Comparison of ENCODE assay signal across 19 cellular contexts in the genomic region with DNA sequence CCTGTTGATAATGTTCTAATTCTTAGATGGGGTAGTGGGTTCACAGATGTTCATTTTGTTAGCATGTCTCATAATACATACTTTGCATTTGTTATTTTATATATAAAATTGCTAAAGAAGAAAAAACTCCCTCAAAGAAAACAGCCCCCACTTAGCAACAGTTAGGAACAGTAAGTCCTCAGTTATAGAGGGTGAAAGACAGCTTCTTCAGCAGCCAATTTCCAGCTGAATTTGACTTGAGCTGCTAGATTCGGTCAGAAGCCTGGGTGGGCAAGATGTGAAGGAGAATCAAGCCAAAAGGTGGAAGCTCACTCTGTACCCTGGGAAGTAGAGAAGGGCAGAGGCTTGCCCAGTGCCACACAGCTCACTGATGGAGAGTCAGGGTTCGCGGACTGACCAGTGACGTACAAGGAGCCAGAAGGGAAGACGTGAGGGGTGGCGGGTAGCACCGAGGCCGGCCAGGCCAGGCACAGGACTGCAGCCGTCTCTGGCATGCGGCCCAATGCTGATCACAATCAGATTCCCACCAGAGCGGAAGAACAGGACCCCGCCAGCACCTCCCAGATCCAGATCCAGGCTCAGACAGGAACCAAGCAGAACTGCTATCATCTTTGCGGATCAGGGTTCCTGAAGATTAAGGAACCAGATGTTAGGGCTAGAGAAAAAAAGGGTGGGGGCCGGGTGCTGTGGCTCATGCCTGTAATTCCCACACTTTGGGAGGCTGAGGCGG. TPM values are rescaled to one million over a fixed set of nuclear protein-coding genes. Genes with fewer than 3 reads are reported as not detected.
DNase-seq lines count a peak whose midpoint lies in the region; ATAC-seq and TF ChIP-seq lines count a peak whose summit lies in the region.
"Had no signal": no experiment of that assay in that cellular context is flagged by ENCODE, and none has a peak within 500 bp of the region (broad histone marks: within the 10 kb centered on the region; RNA-seq: fewer than 3 reads in every experiment).

No MANE protein-coding gene starts in this region.

- peak overlapping the region; percentile 62 for H4K91ac ChIP-seq in trophoblast cell (ENCODE audit: low read depth, low read length)

- no peaks in the 10 kb centered on the region for H3K4me1 Mint-ChIP-seq in stimulated activated memory B cell treated with anti-CD40 and anti-IgM and Interleukin-4, amounts not matched to agents 10 μg/mL and 1 μg/mL and 100 μg/mL, for 72 hours
- H3K4me1 Mint-ChIP-seq: activated CD4-positive, alpha-beta T cell treated with anti-CD3 and anti-CD28 coated beads, Interleukin-2, amount 10 ng/mL, durations not matched to agents 7 days and 5 days; CD8-positive, alpha-beta memory T cell had no signal

- no peaks in the 10 kb centered on the region for H4K20me1 ChIP-seq in Karpas-422 (ENCODE audit: insufficient read depth, low read depth, low read length)

- H3K79me2 ChIP-seq in trophoblast cell (ENCODE audit: control insufficient read depth, insufficient read depth, low read length, poor library complexity), result no peaks in the 10 kb centered on the region
- H3K79me2 ChIP-seq in Karpas-422 (ENCODE audit: low read length), result no peaks in the 10 kb centered on the region

- H3K9me2 ChIP-seq in Karpas-422 (replicated peaks; ENCODE audit: insufficient read depth, low read length), result no peaks in the 10 kb centered on the region

- no peaks in the 10 kb centered on the region for H3K9me3 ChIP-seq in colonic mucosa
- no peaks in the 10 kb centered on the region for H3K9me3 ChIP-seq in trophoblast cell (ENCODE audit: insufficient read depth, low read depth, low read length)
- no peaks in the 10 kb centered on the region for H3K9me3 ChIP-seq in Karpas-422 (ENCODE audit: low read length)

- H3K27me3 ChIP-seq in colonic mucosa, result no peaks in the 10 kb centered on the region
- H3K27me3 ChIP-seq in trophoblast cell (ENCODE audit: insufficient read depth, low read length), result no peaks in the 10 kb centered on the region
- no peaks in the 10 kb centered on the region for H3K27me3 ChIP-seq in Karpas-422 (ENCODE audit: low read length)

- peaks cover 13% of the 10 kb centered on the region for H3K79me1 ChIP-seq in trophoblast cell (ENCODE audit: low read length)

- peak; percentile 37 for DNase-seq in CD1c-positive myeloid dendritic cell (ENCODE audit: extremely low spot score)
- DNase-seq in colonic mucosa, result peak; percentile 43
- DNase-seq in islet precursor cell, result peak; percentile 82
- peak; percentile 55 to 79 for DNase-seq in trophoblast cell
- no peak for DNase-seq in germinal center (ENCODE audit: low spot score)
- no peak for DNase-seq in Karpas-422
- DNase-seq: activated CD4-positive, alpha-beta T cell treated with anti-CD3 and anti-CD28 coated beads, Interleukin-2, amount 10 ng/mL, durations not matched to agents 7 days and 5 days; activated naive CD4-positive, alpha-beta T cell; CD8-positive, alpha-beta memory T cell; NCI-H1436 treated with DMSO at 0.1 percent for 48 hours; NCI-H2227 treated with DMSO at 0.1 percent for 48 hours; SIG-M5; T1000 had no signal

- peak overlapping the region; percentile 56 for H2AFZ ChIP-seq in trophoblast cell (ENCODE audit: insufficient read depth, low read length, poor library complexity)
- no peak overlapping the region for H2AFZ ChIP-seq in Karpas-422 (ENCODE audit: low read length)

- no peaks in the 10 kb centered on the region for H3K9me3 Mint-ChIP-seq in stimulated activated memory B cell treated with anti-CD40 and anti-IgM and Interleukin-4, amounts not matched to agents 10 μg/mL and 1 μg/mL and 100 μg/mL, for 72 hours
- H3K9me3 Mint-ChIP-seq: activated CD4-positive, alpha-beta T cell treated with anti-CD3 and anti-CD28 coated beads, Interleukin-2, amount 10 ng/mL, durations not matched to agents 7 days and 5 days; stimulated activated naive CD8-positive, alpha-beta T cell treated with anti-CD3 and anti-CD28 coated beads, Interleukin-15, Interleukin-2, amounts not matched to agents 100 ng/mL and 50 ng/mL, for 24 hours had no signal

- H3K27ac ChIP-seq in colonic mucosa, result no peak overlapping the region
- H3K27ac ChIP-seq in trophoblast cell (ENCODE audit: low read depth, low read length), result peak overlapping the region; percentile 51
- H3K27ac ChIP-seq in Karpas-422 (ENCODE audit: low read length), result no peak overlapping the region

- no peaks in the 10 kb centered on the region for H3K36me3 Mint-ChIP-seq in stimulated activated memory B cell treated with anti-CD40 and anti-IgM and Interleukin-4, amounts not matched to agents 10 μg/mL and 1 μg/mL and 100 μg/mL, for 72 hours
- H3K36me3 Mint-ChIP-seq: CD8-positive, alpha-beta memory T cell had no signal

- H3K9ac ChIP-seq in colonic mucosa (ENCODE audit: low read depth in 2 of 2, low read length in 2 of 2) (no peak overlapping the region), trophoblast cell (ENCODE audit: low read length) (no peak overlapping the region), Karpas-422 (ENCODE audit: low read length) (no peak overlapping the region)

- TF ChIP-seq CTCF in colonic mucosa (IDR thresholded peaks at IDR 0.05), result no peak

- H3K4me3 ChIP-seq in colonic mucosa (no peak overlapping the region), trophoblast cell (ENCODE audit: low read depth, low read length) (no peak overlapping the region), Karpas-422 (ENCODE audit: low read length) (no peak overlapping the region)
- H3K4me3 ChIP-seq: GM12878 had no signal

- no CpG with 5 or more reads among the region's 15 CpGs for WGBS in trophoblast cell (ENCODE audit: extremely low coverage, insufficient coverage, insufficient read length)

- intact Hi-C loops in colonic mucosa (cut with DNase I), result no loop called here

- peak overlapping the region; percentile 23 for H4K12ac ChIP-seq in trophoblast cell (ENCODE audit: low read depth, low read length)

- peak overlapping the region; percentile 10 for H4K8ac ChIP-seq in trophoblast cell (ENCODE audit: low read depth, low read length)

- peak overlapping the region; percentile 65 for H2BK120ac ChIP-seq in trophoblast cell (ENCODE audit: insufficient read depth, low read length, poor library complexity)

- ATAC-seq in HG03280 (IDR thresholded peaks at IDR 0.05; ENCODE audit: unreplicated experiment), result no peak
- ATAC-seq in stimulated activated memory B cell treated with anti-CD40 and anti-IgM and Interleukin-4, amounts not matched to agents 10 μg/mL and 1 μg/mL and 100 μg/mL, for 72 hours, result no peak
- ATAC-seq: GM12878 had no signal

- H3K36me3 ChIP-seq in colonic mucosa (no peaks in the 10 kb centered on the region), trophoblast cell (ENCODE audit: control insufficient read depth in 1 of 2, insufficient read depth in 2 of 2, low read length in 2 of 2) (no peaks in the 10 kb centered on the region), Karpas-422 (ENCODE audit: insufficient read depth, low read length) (no peaks in the 10 kb centered on the region)

- H3K4me3 Mint-ChIP-seq in stimulated activated memory B cell treated with anti-CD40 and anti-IgM and Interleukin-4, amounts not matched to agents 10 μg/mL and 1 μg/mL and 100 μg/mL, for 72 hours, result no peak overlapping the region
- H3K4me3 Mint-ChIP-seq: activated CD4-positive, alpha-beta T cell treated with anti-CD3 and anti-CD28 coated beads, Interleukin-2, amount 10 ng/mL, durations not matched to agents 7 days and 5 days; CD8-positive, alpha-beta memory T cell; stimulated activated naive CD8-positive, alpha-beta T cell treated with anti-CD3 and anti-CD28 coated beads, Interleukin-15, Interleukin-2, amounts not matched to agents 100 ng/mL and 50 ng/mL, for 24 hours had no signal

- peak overlapping the region; percentile 87 for H2BK12ac ChIP-seq in trophoblast cell (ENCODE audit: low read length)

- H3K27ac Mint-ChIP-seq in stimulated activated memory B cell treated with anti-CD40 and anti-IgM and Interleukin-4, amounts not matched to agents 10 μg/mL and 1 μg/mL and 100 μg/mL, for 72 hours, result no peak overlapping the region
- H3K27ac Mint-ChIP-seq: activated CD4-positive, alpha-beta T cell treated with anti-CD3 and anti-CD28 coated beads, Interleukin-2, amount 10 ng/mL, durations not matched to agents 7 days and 5 days; CD8-positive, alpha-beta memory T cell; progenitor cell of endocrine pancreas; stimulated activated naive CD8-positive, alpha-beta T cell treated with anti-CD3 and anti-CD28 coated beads, Interleukin-15, Interleukin-2, amounts not matched to agents 100 ng/mL and 50 ng/mL, for 24 hours had no signal

- H3K27me3 Mint-ChIP-seq in stimulated activated memory B cell treated with anti-CD40 and anti-IgM and Interleukin-4, amounts not matched to agents 10 μg/mL and 1 μg/mL and 100 μg/mL, for 72 hours, result peaks cover 15% of the 10 kb centered on the region
- H3K27me3 Mint-ChIP-seq: progenitor cell of endocrine pancreas; stimulated activated naive CD8-positive, alpha-beta T cell treated with anti-CD3 and anti-CD28 coated beads, Interleukin-15, Interleukin-2, amounts not matched to agents 100 ng/mL and 50 ng/mL, for 24 hours had no signal

- H3K4me1 ChIP-seq in colonic mucosa (no peaks in the 10 kb centered on the region), trophoblast cell (ENCODE audit: control insufficient read depth in 1 of 2, insufficient read depth in 2 of 2, low read length in 2 of 2) (peaks cover 8 to 10% of the 10 kb centered on the region in 2 experiments), Karpas-422 (ENCODE audit: low read length) (no peaks in the 10 kb centered on the region)

- peak overlapping the region; percentile 73 for H2AK5ac ChIP-seq in trophoblast cell (ENCODE audit: low read length)

- H3K23ac ChIP-seq in trophoblast cell (ENCODE audit: low read length), result no peak overlapping the region

- H3K14ac ChIP-seq in trophoblast cell (ENCODE audit: low read length), result peak overlapping the region; percentile 63

- peak overlapping the region; percentile 14 for H3K18ac ChIP-seq in trophoblast cell (ENCODE audit: low read length)

- H2BK5ac ChIP-seq in trophoblast cell (ENCODE audit: low read depth, low read length, poor library complexity), result peak overlapping the region; percentile 31

- peak overlapping the region; percentile 30 for H3K4ac ChIP-seq in trophoblast cell (ENCODE audit: low read depth, low read length)

- no peak overlapping the region for H3K4me2 ChIP-seq in trophoblast cell (ENCODE audit: low read length)
- H3K4me2 ChIP-seq in Karpas-422 (ENCODE audit: low read depth, low read length, poor library complexity, severe bottlenecking), result no peak overlapping the region

RNA-seq across cellular contexts. Expression of a gene that starts 30.4 kb away (rescaled TPM):
- 10 to 100 TPM; 20.9 to 63.2 TPM for total RNA-seq in colonic mucosa
- polyA plus RNA-seq in trophoblast cell (2013), result 0.82 and 1.1 TPM in 2 replicates
- total RNA-seq in Karpas-422 (2014; rRNA removed; shearing (Covaris generic); ENCODE audit: low replicate concordance), result not detected in 2 replicates
- total RNA-seq: A673; activated CD4-positive, alpha-beta T cell treated with anti-CD3 and anti-CD28 coated beads, Interleukin-2, amount 10 ng/mL, durations not matched to agents 7 days and 5 days had no signal
- polyA plus RNA-seq: CD8-positive, alpha-beta memory T cell had no signal

RNA-seq across cellular contexts. Expression of a gene that starts 45.3 kb away (rescaled TPM):
- 100 to 1,000 TPM; 589 to 665 TPM for total RNA-seq in colonic mucosa
- polyA plus RNA-seq in trophoblast cell (2013), result 675 and 739 TPM in 2 replicates
- not detected in 2 replicates for total RNA-seq in Karpas-422 (2014; rRNA removed; shearing (Covaris generic); ENCODE audit: low replicate concordance)

Comparison
In these comparisons a context has a peak if more than half of its experiments do, and no peak if none do; other contexts are left out.
1. DNase-seq: peak in CD1c-positive myeloid dendritic cell (single experiment), colonic mucosa (single experiment), islet precursor cell (single experiment) and trophoblast cell (2 of 2); none in germinal center (single experiment) and Karpas-422 (single experiment).
2. RNA of a gene that starts 30.4 kb away (total RNA-seq): 20.9 to 63.2 TPM in colonic mucosa; not detected in Karpas-422; every median in the first group is over 10 times any median in the second.
3. RNA of a gene that starts 45.3 kb away (total RNA-seq): 589 to 665 TPM in colonic mucosa; not detected in Karpas-422; every median in the first group is over 100 times any median in the second.